9 cellular contexts compared by ENCODE assay signal in the genomic region with DNA sequence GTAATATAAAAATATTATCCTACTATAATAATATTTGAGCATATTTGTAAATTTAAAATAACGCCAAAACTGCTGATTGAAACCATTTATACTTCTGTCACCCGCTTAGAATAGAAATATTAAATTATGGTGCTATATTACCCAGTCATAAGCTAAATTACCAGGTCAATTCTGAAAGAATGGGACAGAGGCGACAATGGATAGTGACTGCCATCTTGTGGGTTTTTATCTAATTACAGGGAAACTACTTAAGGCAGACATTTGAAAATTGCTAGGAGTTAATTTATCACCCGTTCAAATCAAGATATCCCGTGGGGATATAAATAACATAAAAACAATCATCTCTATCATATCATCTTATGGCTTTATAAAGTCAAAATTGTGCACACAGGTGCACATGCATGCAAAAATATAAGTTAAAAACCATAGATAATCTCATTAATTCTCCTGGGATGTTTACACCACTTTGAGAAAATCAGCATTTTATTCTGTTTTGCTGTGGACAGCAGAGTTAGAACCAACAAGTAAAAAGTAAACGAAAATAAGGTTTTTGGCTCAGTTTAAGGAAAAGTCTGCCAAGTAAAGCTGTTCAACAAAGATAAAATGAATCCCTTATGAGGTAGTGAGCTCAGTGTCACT. TPM values are rescaled to one million over a fixed set of nuclear protein-coding genes. Genes with fewer than 3 reads are reported as not detected.
DNase-seq lines count a peak whose midpoint lies in the region; ATAC-seq, FAIRE-seq and TF ChIP-seq lines count a peak whose summit lies in the region.
"Had no signal": no experiment of that assay in that cellular context is flagged by ENCODE, and none has a peak within 500 bp of the region (broad histone marks: within the 10 kb centered on the region; RNA-seq: fewer than 3 reads in every experiment).

No MANE protein-coding gene starts in this region.

- H3K9me3 ChIP-seq in left lung = no peaks in the 10 kb centered on the region
- H3K9me3 ChIP-seq in tibial nerve = peaks cover 0 to 10% (median 1%) of the 10 kb centered on the region in 4 donors

- TF ChIP-seq EP300 in tibial nerve (IDR thresholded peaks at IDR 0.05) = no peak

- no peak overlapping the region for H3K27ac ChIP-seq in 22Rv1
- no peak overlapping the region for H3K27ac ChIP-seq in left lung
- no peak overlapping the region for H3K27ac ChIP-seq in tibial nerve

- TF ChIP-seq POLR2A in GM12892 (IDR thresholded peaks at IDR 0.05; ENCODE audit: low read depth, low read length) (no peak), tibial nerve (IDR thresholded peaks at IDR 0.05) (no peak)

- TF ChIP-seq CTCF in 22Rv1 (IDR thresholded peaks at IDR 0.05) (peak; percentile 71), epithelial cell of esophagus (IDR thresholded peaks at IDR 0.05; ENCODE audit: insufficient read depth, low read depth, low read length, missing control alignments) (peak; percentile 29), left lung (IDR thresholded peaks at IDR 0.05) (peak in 1 of 2 donors; percentile 12), tibial nerve (IDR thresholded peaks at IDR 0.05) (no peak)

- 14 to 16% methylated on average over 6 of the region's 6 CpGs for WGBS in tibial nerve, 2 donors

- no peaks in the 10 kb centered on the region for H3K4me1 ChIP-seq in left lung
- H3K4me1 ChIP-seq in tibial nerve = no peaks in the 10 kb centered on the region

- intact Hi-C loops in left lung (cut with DNase I) = no loop called here

- peaks cover 0 to 9% of the 10 kb centered on the region in 2 donors for H3K27me3 ChIP-seq in left lung
- no peaks in the 10 kb centered on the region for H3K27me3 ChIP-seq in tibial nerve

- FAIRE-seq in GM12892 (lab: Jason Lieb, UNC) = peak; percentile 56

- H3K36me3 ChIP-seq in left lung (no peaks in the 10 kb centered on the region), tibial nerve (no peaks in the 10 kb centered on the region)

- no peak for ATAC-seq in left lung
- no peak for ATAC-seq in HG03520 (IDR thresholded peaks at IDR 0.05; ENCODE audit: unreplicated experiment)
- ATAC-seq: Right ventricle myocardium inferior had no signal

- H3K4me3 ChIP-seq in epithelial cell of esophagus (ENCODE audit: low read length) (no peak overlapping the region), left lung (no peak overlapping the region), tibial nerve (no peak overlapping the region)

- DNase-seq in GM12892 (ENCODE audit: insufficient read length) (no peak), NOMO-1 treated with DMSO at 0.1 percent for 48 hours (lab: John Stamatoyannopoulos, UW; ENCODE audit: unreplicated experiment) (peak; percentile 32), epithelial cell of esophagus (ENCODE audit: low read depth) (peak; percentile 25), left lung (no peak), tibial nerve (ENCODE audit: low spot score in 2 of 2) (no peak), NCI-H774 (lab: John Stamatoyannopoulos, UW) (no peak)

RNA-seq across cellular contexts. Expression of a gene that starts 41.3 kb away (rescaled TPM):
- polyA plus RNA-seq in GM12892 (2012; ENCODE audit: missing spikeins) = not detected
- total RNA-seq in left lung (under 1 TPM; 0.50 to 0.99 TPM), tibial nerve (under 1 TPM in 1 of 4 donors, not detected in 3; 0.63 TPM)

RNA-seq across cellular contexts. Expression of a gene that starts 52.2 kb away (rescaled TPM):
- 0.28 TPM for polyA plus RNA-seq in GM12892 (2012; ENCODE audit: missing spikeins)
- total RNA-seq in left lung = under 1 TPM; 0.79 to 0.94 TPM
- under 1 TPM in 1 of 4 donors, not detected in 3; 0.20 TPM for total RNA-seq in tibial nerve

Comparison
In these comparisons a context has a peak if more than half of its experiments do, and no peak if none do; other contexts are left out.
1. CTCF ChIP-seq: peak in 22Rv1 (single experiment) and epithelial cell of esophagus (single experiment); none in tibial nerve (0 of 5).
2. DNase-seq: peak in NOMO-1 treated with DMSO at 0.1 percent for 48 hours (single experiment) and epithelial cell of esophagus (single experiment); none in GM12892 (single experiment), left lung (0 of 2), tibial nerve (0 of 2) and NCI-H774 (single experiment).